ENCODE assay signal across 8 cellular contexts in genomic region chr14:76926521-76927251, GRCh38.
DNase-seq lines count a peak whose midpoint lies in the region; ATAC-seq and TF ChIP-seq lines count a peak whose summit lies in the region.

No MANE protein-coding gene starts in this region.

- H3K27me3 Mint-ChIP-seq in CD4-positive, alpha-beta memory T cell = no peaks in the 10 kb centered on the region
- peaks cover 1% of the 10 kb centered on the region; the same call in 1 of the 2 replicates for H3K27me3 Mint-ChIP-seq in H9 (ENCODE audit: low read depth)
- H3K27me3 Mint-ChIP-seq in brain = peaks cover 3% of the 10 kb centered on the region

- no peak overlapping the region for H4K91ac ChIP-seq in H9 (ENCODE audit: insufficient read length, low read depth, low read length)

- H3T11ph ChIP-seq in H9 (ENCODE audit: low read length) = no peak overlapping the region

- no peak overlapping the region for H3K4ac ChIP-seq in H9 (ENCODE audit: low read depth, low read length)

- H2BK120ac ChIP-seq in H9 (ENCODE audit: low read depth, low read length, poor library complexity, severe bottlenecking) = no peak overlapping the region

- DNase-seq in CD4-positive, alpha-beta memory T cell = peak; percentile 75 to 96 (median 83)
- DNase-seq in H9 (no peak), SK-N-DZ (ENCODE audit: low spot score) (peak; percentile 79), mucosa of gallbladder (ENCODE audit: low spot score) (peak; percentile 58), uterus (peak; percentile 63 to 76), dermis blood vessel endothelial cell (no peak)

- H3K14ac ChIP-seq in H9 (ENCODE audit: insufficient read depth, low read length) = peak overlapping the region; percentile 59

- peak overlapping the region; percentile 83 to 99 (median 97) for H3K27ac Mint-ChIP-seq in CD4-positive, alpha-beta memory T cell
- H3K27ac Mint-ChIP-seq in H9 = peak overlapping the region in 2 of 3 experiments; percentile 62 to 64; a peak in 2 of 7 replicates
- H3K27ac Mint-ChIP-seq in brain = peak overlapping the region; percentile 93 to 100 (median 99)

- no peak overlapping the region for H2BK15ac ChIP-seq in H9 (ENCODE audit: low read depth, low read length)

- no peak overlapping the region for H3K4me2 ChIP-seq in H9 (ENCODE audit: insufficient read depth, insufficient read length, low read length)

- H3K36me3 ChIP-seq in CD4-positive, alpha-beta memory T cell (ENCODE audit: insufficient read depth, low read length) = no peaks in the 10 kb centered on the region
- H3K36me3 ChIP-seq in uterus = no peaks in the 10 kb centered on the region

- TF ChIP-seq POLR2A in uterus (IDR thresholded peaks at IDR 0.05) = no peak

- no peaks in the 10 kb centered on the region for H3K9me3 ChIP-seq in CD4-positive, alpha-beta memory T cell (ENCODE audit: control insufficient read depth in 1 of 2, low read length in 2 of 2)
- H3K9me3 ChIP-seq in H9 (ENCODE audit: control insufficient read depth, low read depth, low read length) = no peaks in the 10 kb centered on the region
- no peaks in the 10 kb centered on the region for H3K9me3 ChIP-seq in uterus

- peaks cover 3% of the 10 kb centered on the region for H3K23me2 ChIP-seq in H9 (ENCODE audit: insufficient read length, low read depth, low read length, poor library complexity, severe bottlenecking)

- no peaks in the 10 kb centered on the region for H3K36me3 Mint-ChIP-seq in CD4-positive, alpha-beta memory T cell
- no peaks in the 10 kb centered on the region for H3K36me3 Mint-ChIP-seq in H9 (ENCODE audit: insufficient read depth in 1 of 3, low read depth in 3 of 3)
- no peaks in the 10 kb centered on the region for H3K36me3 Mint-ChIP-seq in brain

- H3K4me3 Mint-ChIP-seq in CD4-positive, alpha-beta memory T cell = peak overlapping the region; percentile 71 to 90 (median 82)
- H3K4me3 Mint-ChIP-seq in H9 (peak overlapping the region in 1 of 2 experiments; percentile 54; a peak in 1 of 5 replicates), brain (peak overlapping the region in 4 of 5 experiments; percentile 45 to 77 (median 62))

- no peak for ATAC-seq in GM19035 (IDR thresholded peaks at IDR 0.05; ENCODE audit: unreplicated experiment)

- H3K4me1 ChIP-seq in CD4-positive, alpha-beta memory T cell (ENCODE audit: insufficient read depth, low read length) = peaks cover 78% of the 10 kb centered on the region
- H3K4me1 ChIP-seq in H9 (ENCODE audit: insufficient read depth, low read length) (peaks cover 20% of the 10 kb centered on the region; the same call in 1 of the 2 replicates), uterus (peaks cover 0 to 7% of the 10 kb centered on the region in 2 donors)

- no peak overlapping the region for H3K56ac ChIP-seq in H9 (ENCODE audit: insufficient read length, low read depth, low read length)

- H2BK5ac ChIP-seq in H9 (ENCODE audit: insufficient read length, low read length) = no peak overlapping the region

- H3K79me2 ChIP-seq in H9 (ENCODE audit: insufficient read depth, low read length) = no peaks in the 10 kb centered on the region

- TF ChIP-seq CTCF in H9 (conservative IDR thresholded peaks at IDR 0.05) = no peak
- no peak for TF ChIP-seq CTCF in brain (conservative IDR thresholded peaks at IDR 0.05)
- no peak for TF ChIP-seq CTCF in uterus (IDR thresholded peaks at IDR 0.05)

- no CpG with 5 or more reads among the region's 7 CpGs for WGBS in H9 (ENCODE audit: extremely low coverage, insufficient read length, low lambda C conversion rate)

- no peak overlapping the region for H2BK12ac ChIP-seq in H9 (ENCODE audit: insufficient read length, low read depth, low read length)

- CTCF ChIA-PET in CD4-positive, alpha-beta memory T cell (lab: Charles Lee; ENCODE audit: partially characterized antibody) = interaction anchor here (0.6 to 1.6 kb wide), 2 partner anchors 13 to 133 kb away, joined by 3 to 6 read pairs; no protein-coding TSS in a partner anchor

- no peaks in the 10 kb centered on the region for H3K27me3 ChIP-seq in CD4-positive, alpha-beta memory T cell (ENCODE audit: insufficient read depth, low read length)
- no peaks in the 10 kb centered on the region for H3K27me3 ChIP-seq in H9 (ENCODE audit: insufficient read depth, low read length)
- no peaks in the 10 kb centered on the region for H3K27me3 ChIP-seq in uterus

- no peak overlapping the region for H3K23ac ChIP-seq in H9 (ENCODE audit: insufficient read length, low read depth, low read length)

- H2AFZ ChIP-seq in H9 (ENCODE audit: low read length) = no peak overlapping the region

- H3K27ac ChIP-seq in CD4-positive, alpha-beta memory T cell (ENCODE audit: low read depth, low read length) = peak overlapping the region; percentile 89
- H3K27ac ChIP-seq in H9 (ENCODE audit: insufficient read length, low read depth, low read length) = no peak overlapping the region
- peak overlapping the region in 1 of 2 donors; percentile 50 for H3K27ac ChIP-seq in uterus

- H2AK5ac ChIP-seq in H9 (ENCODE audit: insufficient read length, low read length) = no peak overlapping the region

- no peaks in the 10 kb centered on the region for H3K9me3 Mint-ChIP-seq in CD4-positive, alpha-beta memory T cell
- no peaks in the 10 kb centered on the region; a peak in 2 of 5 replicates for H3K9me3 Mint-ChIP-seq in H9
- H3K9me3 Mint-ChIP-seq in brain = peaks cover 0 to 7% (median 0%) of the 10 kb centered on the region in 5 experiments

- no peak overlapping the region for H4K8ac ChIP-seq in H9 (replicated peaks; ENCODE audit: insufficient read length, low read depth, low read length)

- H3K4me3 ChIP-seq in CD4-positive, alpha-beta memory T cell (ENCODE audit: low read length in 2 of 2) = peak overlapping the region; percentile 3 to 51
- H3K4me3 ChIP-seq in uterus = no peak overlapping the region

- H3K18ac ChIP-seq in H9 (ENCODE audit: insufficient read length, low read depth, low read length) = peak overlapping the region; percentile 63

- POLR2A ChIA-PET in CD4-positive, alpha-beta memory T cell (lab: Charles Lee; ENCODE audit: partially characterized antibody) = interaction anchor here (0.6 to 3.1 kb wide), 7 partner anchors 22 to 113 kb away, joined by 3 to 18 read pairs (median 8); no protein-coding TSS in a partner anchor

- intact Hi-C loops in CD4-positive, alpha-beta memory T cell (cut with micrococcal nuclease) = loop anchor here (1.0 to 2.0 kb wide), 4 partner anchors 20 to 114 kb away; no protein-coding TSS in a partner anchor
- intact Hi-C loops in uterus (cut with DNase I; ENCODE audit: low total_unique reads) = no loop called here

- H3K79me1 ChIP-seq in H9 (ENCODE audit: insufficient read depth, low read depth, low read length, poor library complexity, severe bottlenecking) = no peaks in the 10 kb centered on the region

- no peak overlapping the region for H4K5ac ChIP-seq in H9 (ENCODE audit: insufficient read length, low read depth, low read length)

- no peak overlapping the region for H2BK20ac ChIP-seq in H9 (ENCODE audit: low read depth, low read length, poor library complexity, severe bottlenecking)

- no peak overlapping the region for H3K9ac ChIP-seq in H9 (ENCODE audit: extremely low read depth, insufficient read length, low read length)

- no peaks in the 10 kb centered on the region for H4K20me1 ChIP-seq in H9 (ENCODE audit: control insufficient read depth, insufficient read depth, insufficient read length)

- peaks cover 59 to 97% (median 80%) of the 10 kb centered on the region in 4 donors for H3K4me1 Mint-ChIP-seq in CD4-positive, alpha-beta memory T cell
- H3K4me1 Mint-ChIP-seq in H9 = peaks cover 65 to 75% of the 10 kb centered on the region in 2 experiments
- peaks cover 100% of the 10 kb centered on the region for H3K4me1 Mint-ChIP-seq in brain

Comparison
In these comparisons a context has a peak if more than half of its experiments do, and no peak if none do; other contexts are left out.
1. DNase-seq: peak in CD4-positive, alpha-beta memory T cell (5 of 5), SK-N-DZ (single experiment), mucosa of gallbladder (single experiment) and uterus (2 of 2); none in H9 (single experiment) and dermis blood vessel endothelial cell (single experiment).
2. H3K4me3 ChIP-seq: peak in CD4-positive, alpha-beta memory T cell (2 of 2); none in uterus (0 of 2).
3. Peak in every context shown above with its lines, with median percentiles within 50 percentile points of each other: H3K27ac Mint-ChIP-seq.